8 cellular contexts compared by ENCODE assay signal in the genomic region with DNA sequence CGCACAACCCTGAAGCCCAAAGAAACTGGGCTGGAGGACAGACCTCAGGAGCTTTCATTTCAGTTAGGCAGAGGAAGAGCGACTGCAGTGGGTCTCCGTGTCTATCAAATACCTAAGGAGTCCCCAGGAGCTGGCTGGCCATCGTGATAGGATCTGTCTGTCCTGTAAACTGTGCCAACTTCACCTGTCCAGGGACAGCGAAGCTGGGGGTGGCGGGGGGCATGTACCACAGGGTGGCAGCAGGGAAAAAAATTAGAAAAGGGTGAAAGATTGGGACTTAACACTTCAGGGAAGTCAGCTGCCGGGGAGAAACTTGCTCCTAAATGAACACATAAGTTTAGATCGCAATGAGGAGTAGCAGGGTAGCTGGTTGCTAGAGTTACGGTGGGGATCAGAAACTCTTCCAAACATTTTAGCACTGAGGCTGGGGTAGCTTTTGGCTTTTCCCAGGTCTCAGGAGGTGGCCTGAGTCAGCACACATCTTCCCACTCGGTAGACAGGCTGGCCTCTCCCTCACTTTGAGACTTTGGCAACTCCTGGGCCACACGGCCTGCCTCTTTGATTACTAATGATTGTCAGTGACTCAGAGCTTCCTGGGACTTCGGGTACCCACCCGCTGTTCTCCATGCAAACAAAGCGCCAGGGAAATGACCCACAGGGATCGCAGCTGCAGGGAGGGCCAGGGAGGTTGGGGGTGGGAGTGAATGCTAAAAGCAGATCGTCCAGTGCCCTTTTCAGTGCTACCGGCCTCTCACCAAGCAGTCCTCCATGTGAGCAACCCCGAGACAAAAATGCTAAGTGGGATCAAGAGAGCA. TPM values are rescaled to one million over a fixed set of nuclear protein-coding genes. Genes with fewer than 3 reads are reported as not detected.
A peak's percentile ranks its signal among the peaks of the same experiment; 100 is the strongest.
DNase-seq lines count a peak whose midpoint lies in the region; ATAC-seq and TF ChIP-seq lines count a peak whose summit lies in the region.

No MANE protein-coding gene starts in this region.

- TF ChIP-seq EP300 in SK-N-SH (IDR thresholded peaks at IDR 0.05; ENCODE audit: borderline replicate concordance in 1 of 2, low read depth in 1 of 2, low read length in 1 of 2): 0 out of 4 replicates have a peak, but pooled peaks of 1 of the 2 experiments have one; percentile 38

- no peaks in the 10 kb centered on the region for H3K9me2 ChIP-seq in SK-N-SH

- H2AFZ ChIP-seq in SK-N-SH (ENCODE audit: low read depth): no peak overlapping the region; the same call in 1 of the 2 replicates

- H3F3A ChIP-seq in SK-N-SH (replicated peaks; ENCODE audit: insufficient read depth): peaks cover 53% of the 10 kb centered on the region

- CTCF ChIA-PET in AG04450 (lab: Charles Lee) (interaction anchor here (0.5 to 2.7 kb wide), 2 partner anchors 135 to 185 kb away, joined by 3 to 11 read pairs; a partner anchor contains a TSS), SK-N-SH (lab: Yijun Ruan, JAX) (interaction anchor here (0.6 to 3.7 kb wide), 10 partner anchors 8 to 167 kb away, joined by 3 to 20 read pairs (median 6); a partner anchor contains a TSS)

- ATAC-seq in left lobe of liver (peak; percentile 11), HG02763 (IDR thresholded peaks at IDR 0.05; ENCODE audit: unreplicated experiment) (no peak)

- H3K4me3 ChIP-seq in AG04450 (ENCODE audit: low read depth, low read length) (peak overlapping the region; percentile 61), SK-N-SH (ENCODE audit: low read depth in 2 of 2, low read length in 1 of 2) (peak overlapping the region; percentile 67 to 74), choroid plexus epithelial cell (ENCODE audit: low read depth, low read length) (peak overlapping the region; percentile 70)

- H3K27me3 ChIP-seq in AG04450 (ENCODE audit: control insufficient read depth, insufficient read depth, low read length): no peaks in the 10 kb centered on the region
- H3K27me3 ChIP-seq in SK-N-SH (ENCODE audit: insufficient read depth): no peaks in the 10 kb centered on the region

- H3K4me2 ChIP-seq in SK-N-SH: peak overlapping the region; percentile 97

- TF ChIP-seq RAD21 in SK-N-SH (IDR thresholded peaks at IDR 0.05; ENCODE audit: low read length): no peak

- WGBS in SK-N-SH (ENCODE audit: low lambda C conversion rate): 37% methylated on average over 16 of the region's 18 CpGs

- H3K36me3 ChIP-seq in SK-N-SH (replicated peaks in 1 of 2; ENCODE audit: control insufficient read depth in 1 of 2, insufficient read depth in 2 of 2, low read length in 1 of 2): peaks cover 11 to 14% of the 10 kb centered on the region in 2 experiments

- peaks cover 4% of the 10 kb centered on the region; the same call in 1 of the 2 replicates for H3K79me2 ChIP-seq in SK-N-SH (ENCODE audit: insufficient read depth)

- peaks cover 42 to 46% of the 10 kb centered on the region in 2 experiments for H3K4me1 ChIP-seq in SK-N-SH (ENCODE audit: control insufficient read depth in 1 of 2, insufficient read depth in 2 of 2, low read depth in 1 of 2, low read length in 1 of 2)

- TF ChIP-seq CTCF in AG04450 (IDR thresholded peaks at IDR 0.05; ENCODE audit: low read depth, low read length) (no peak), SK-N-SH (IDR thresholded peaks at IDR 0.05) (no peak), choroid plexus epithelial cell (conservative IDR thresholded peaks at IDR 0.05; ENCODE audit: low read depth, low read length) (no peak)

- DNase-seq in AG04450 (ENCODE audit: low read depth, low spot score): peak; percentile 73
- peak; percentile 97 for DNase-seq in HCEC 1CT
- no peak for DNase-seq in SK-N-SH
- peak; percentile 95 for DNase-seq in choroid plexus epithelial cell (ENCODE audit: low read depth)
- peak; percentile 82 for DNase-seq in left lobe of liver (ENCODE audit: low spot score)
- DNase-seq in stimulated activated CD4-positive, alpha-beta T cell treated with anti-CD3 and anti-CD28 coated beads, Interleukin-2, amount 100 ng/mL, for 24 hours: peak; percentile 54 to 63
- DNase-seq in retina: no peak

- peak overlapping the region; percentile 99 for H3K27ac ChIP-seq in AG04450 (ENCODE audit: low read depth, low read length)
- peak overlapping the region; percentile 97 to 99 for H3K27ac ChIP-seq in SK-N-SH (ENCODE audit: low read depth in 2 of 2, low read length in 1 of 2)

- peaks cover 4% of the 10 kb centered on the region; the same call in 1 of the 2 replicates for H3K9me3 ChIP-seq in AG04450 (ENCODE audit: control insufficient read depth, insufficient read depth, low read length)
- H3K9me3 ChIP-seq in SK-N-SH: no peaks in the 10 kb centered on the region

- POLR2A ChIA-PET in AG04450 (lab: Yijun Ruan, JAX): interaction anchor here (0.6 to 2.9 kb wide), 6 partner anchors 15 to 186 kb away, joined by 3 to 18 read pairs (median 4); a partner anchor contains a TSS
- POLR2A ChIA-PET in SK-N-SH (lab: Yijun Ruan, JAX): interaction anchor here (1.0 to 2.0 kb wide), 5 partner anchors 9 to 28 kb away, joined by 4 to 19 read pairs (median 6); a partner anchor contains a TSS

- no peaks in the 10 kb centered on the region for H4K20me1 ChIP-seq in SK-N-SH (ENCODE audit: insufficient read depth)

- H3K9ac ChIP-seq in SK-N-SH: peak overlapping the region; percentile 97

TF ChIP-seq in SK-N-SH, 30 proteins besides CTCF, POLR2A, EP300 and RAD21 (continues in another document):
- TF ChIP-seq GABPA (IDR thresholded peaks at IDR 0.05; ENCODE audit: low read depth) (no peak), EZH2phosphoT487 (IDR thresholded peaks at IDR 0.05; ENCODE audit: borderline replicate concordance, low read depth) (no peak), RCOR1 (IDR thresholded peaks at IDR 0.05; ENCODE audit: low read length) (no peak), SIN3A (IDR thresholded peaks at IDR 0.05; ENCODE audit: borderline replicate concordance, low read depth, low read length) (peak; percentile 17; the same call in 1 of the 2 replicates), JUND (IDR thresholded peaks at IDR 0.05) (peak; percentile 62), TEAD4 (IDR thresholded peaks at IDR 0.05; ENCODE audit: borderline replicate concordance, insufficient read depth) (no peak), FOXJ3 (CRISPR knock-in tag; IDR thresholded peaks at IDR 0.05) (no peak), MXI1 (IDR thresholded peaks at IDR 0.05; ENCODE audit: low read depth, low read length) (no peak), MEF2A (IDR thresholded peaks at IDR 0.05; ENCODE audit: borderline replicate concordance, low read depth) (no peak), RFX5 (IDR thresholded peaks at IDR 0.05; ENCODE audit: low read length) (no peak), GATA2 (CRISPR knock-in tag; IDR thresholded peaks at IDR 0.05) (no peak), TAF1 (IDR thresholded peaks at IDR 0.05; ENCODE audit: borderline replicate concordance, low read depth, low read length) (no peak)
- TF ChIP-seq, protein P1, sequence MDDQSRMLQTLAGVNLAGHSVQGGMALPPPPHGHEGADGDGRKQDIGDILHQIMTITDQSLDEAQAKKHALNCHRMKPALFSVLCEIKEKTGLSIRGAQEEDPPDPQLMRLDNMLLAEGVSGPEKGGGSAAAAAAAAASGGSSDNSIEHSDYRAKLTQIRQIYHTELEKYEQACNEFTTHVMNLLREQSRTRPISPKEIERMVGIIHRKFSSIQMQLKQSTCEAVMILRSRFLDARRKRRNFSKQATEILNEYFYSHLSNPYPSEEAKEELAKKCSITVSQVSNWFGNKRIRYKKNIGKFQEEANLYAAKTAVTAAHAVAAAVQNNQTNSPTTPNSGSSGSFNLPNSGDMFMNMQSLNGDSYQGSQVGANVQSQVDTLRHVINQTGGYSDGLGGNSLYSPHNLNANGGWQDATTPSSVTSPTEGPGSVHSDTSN (IDR thresholded peaks at IDR 0.05): peak; percentile 51; the same call in 1 of the 2 replicates
- TF ChIP-seq, protein P2, sequence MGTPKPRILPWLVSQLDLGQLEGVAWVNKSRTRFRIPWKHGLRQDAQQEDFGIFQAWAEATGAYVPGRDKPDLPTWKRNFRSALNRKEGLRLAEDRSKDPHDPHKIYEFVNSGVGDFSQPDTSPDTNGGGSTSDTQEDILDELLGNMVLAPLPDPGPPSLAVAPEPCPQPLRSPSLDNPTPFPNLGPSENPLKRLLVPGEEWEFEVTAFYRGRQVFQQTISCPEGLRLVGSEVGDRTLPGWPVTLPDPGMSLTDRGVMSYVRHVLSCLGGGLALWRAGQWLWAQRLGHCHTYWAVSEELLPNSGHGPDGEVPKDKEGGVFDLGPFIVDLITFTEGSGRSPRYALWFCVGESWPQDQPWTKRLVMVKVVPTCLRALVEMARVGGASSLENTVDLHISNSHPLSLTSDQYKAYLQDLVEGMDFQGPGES (IDR thresholded peaks at IDR 0.05; ENCODE audit: low read depth, low read length): no peak
- TF ChIP-seq, protein P3, sequence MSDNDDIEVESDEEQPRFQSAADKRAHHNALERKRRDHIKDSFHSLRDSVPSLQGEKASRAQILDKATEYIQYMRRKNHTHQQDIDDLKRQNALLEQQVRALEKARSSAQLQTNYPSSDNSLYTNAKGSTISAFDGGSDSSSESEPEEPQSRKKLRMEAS (IDR thresholded peaks at IDR 0.05; ENCODE audit: low read depth): no peak; the same call in none of the 2 replicates

RNA-seq across cellular contexts. Expression of a gene that starts 2.9 kb away (rescaled TPM):
- polyA plus RNA-seq in AG04450 (2011; rRNA removed): 4.1 and 4.2 TPM in 2 replicates
- 1.4 and 3.0 TPM in 2 replicates for polyA minus RNA-seq in AG04450 (2011; rRNA and poly(A)+ RNA removed)
- 11.9 and 18.9 TPM in 2 replicates for polyA plus RNA-seq in SK-N-SH (2012; rRNA removed)
- polyA plus RNA-seq in SK-N-SH (2012; cell fraction: cytosol; rRNA removed): 9.1 and 10.5 TPM in 2 replicates
- polyA plus RNA-seq in SK-N-SH (2012; cell fraction: nucleus; rRNA removed): 10.3 and 12.2 TPM in 2 replicates
- total RNA-seq in left lobe of liver: 6.3 TPM

RNA-seq across cellular contexts. Expression of a gene that starts 25.9 kb away (rescaled TPM):
- polyA plus RNA-seq in AG04450 (2011; rRNA removed): 15.8 and 17.7 TPM in 2 replicates
- 21.5 and 33.0 TPM in 2 replicates for polyA minus RNA-seq in AG04450 (2011; rRNA and poly(A)+ RNA removed)
- 14.0 and 16.1 TPM in 2 replicates for polyA plus RNA-seq in SK-N-SH (2012; rRNA removed)
- 8.0 and 8.2 TPM in 2 replicates for polyA plus RNA-seq in SK-N-SH (2012; cell fraction: cytosol; rRNA removed)
- polyA plus RNA-seq in SK-N-SH (2012; cell fraction: nucleus; rRNA removed): 28.8 and 40.7 TPM in 2 replicates
- total RNA-seq in left lobe of liver: 252 TPM

RNA-seq across cellular contexts. Expression of a gene that starts 35.5 kb away (rescaled TPM):
- 11.4 and 12.1 TPM in 2 replicates for polyA plus RNA-seq in AG04450 (2011; rRNA removed)
- 21.1 and 25.1 TPM in 2 replicates for polyA minus RNA-seq in AG04450 (2011; rRNA and poly(A)+ RNA removed)
- 28.6 and 37.2 TPM in 2 replicates for polyA plus RNA-seq in SK-N-SH (2012; rRNA removed)
- 9.9 and 17.0 TPM in 2 replicates for polyA plus RNA-seq in SK-N-SH (2012; cell fraction: cytosol; rRNA removed)
- 123 and 141 TPM in 2 replicates for polyA plus RNA-seq in SK-N-SH (2012; cell fraction: nucleus; rRNA removed)
- 8.7 TPM for total RNA-seq in left lobe of liver

RNA-seq across cellular contexts. Expression of a gene that starts 49.1 kb away (rescaled TPM):
- polyA plus RNA-seq in AG04450 (2011; rRNA removed) (not detected in 2 replicates), SK-N-SH (2012; rRNA removed) (not detected in 2 replicates)
- not detected in 2 replicates for polyA minus RNA-seq in AG04450 (2011; rRNA and poly(A)+ RNA removed)
- not detected in 2 replicates for polyA plus RNA-seq in SK-N-SH (2012; cell fraction: cytosol; rRNA removed)
- not detected in 2 replicates for polyA plus RNA-seq in SK-N-SH (2012; cell fraction: nucleus; rRNA removed)
- total RNA-seq in left lobe of liver: 0.60 TPM

Comparison
In these comparisons a context has a peak if more than half of its experiments do, and no peak if none do; other contexts are left out.
1. DNase-seq: peak in AG04450 (single experiment), HCEC 1CT (single experiment), choroid plexus epithelial cell (single experiment), left lobe of liver (single experiment) and stimulated activated CD4-positive, alpha-beta T cell treated with anti-CD3 and anti-CD28 coated beads, Interleukin-2, amount 100 ng/mL, for 24 hours (2 of 2); none in SK-N-SH (single experiment) and retina (single experiment).
2. Peak in every context shown above with its lines, with median percentiles within 50 percentile points of each other: H3K4me3 ChIP-seq.